7 cellular contexts compared by ENCODE assay signal in genomic region chr11:58578136-58578634, GRCh38. TPM values are rescaled to one million over a fixed set of nuclear protein-coding genes. Genes with fewer than 3 reads are reported as not detected.
DNase-seq lines count a peak whose midpoint lies in the region; ATAC-seq and TF ChIP-seq lines count a peak whose summit lies in the region.

No MANE protein-coding gene starts in this region.

- TF ChIP-seq CTCF in adrenal gland (IDR thresholded peaks at IDR 0.05) (no peak), cardiac muscle cell (IDR thresholded peaks at IDR 0.05; ENCODE audit: low read depth, low read length) (no peak), ovary (IDR thresholded peaks at IDR 0.05) (no peak), thyroid gland (IDR thresholded peaks at IDR 0.05) (no peak)

- no peaks in the 10 kb centered on the region for H3K27me3 ChIP-seq in adrenal gland
- no peaks in the 10 kb centered on the region for H3K27me3 ChIP-seq in cardiac muscle cell
- H3K27me3 ChIP-seq in ovary = no peaks in the 10 kb centered on the region
- H3K27me3 ChIP-seq in thyroid gland = no peaks in the 10 kb centered on the region

- H3K4me1 ChIP-seq in adrenal gland (replicated peaks in 1 of 2) = peaks cover 23 to 73% of the 10 kb centered on the region in 2 donors
- peaks cover 15% of the 10 kb centered on the region for H3K4me1 ChIP-seq in cardiac muscle cell (ENCODE audit: low read depth)
- peaks cover 7% of the 10 kb centered on the region for H3K4me1 ChIP-seq in ovary (ENCODE audit: insufficient read depth)
- peaks cover 28 to 49% of the 10 kb centered on the region in 2 donors for H3K4me1 ChIP-seq in thyroid gland

- TF ChIP-seq EP300 in ovary (IDR thresholded peaks at IDR 0.05) = no peak

- peak; percentile 94 for DNase-seq in NCI-H1436 (lab: John Stamatoyannopoulos, UW)
- peak; percentile 100 for DNase-seq in SW480 (ENCODE audit: low spot score)
- DNase-seq in adrenal gland = peak; percentile 95 to 98 (median 96)
- peak; percentile 98 to 99 for DNase-seq in cardiac muscle cell (ENCODE audit: low read depth in 1 of 2, low spot score in 1 of 2)
- DNase-seq in ovary = peak; percentile 94 to 97 (median 96)
- DNase-seq in thyroid gland = peak; percentile 94 to 96

- ATAC-seq in GM19372 (IDR thresholded peaks at IDR 0.05; ENCODE audit: low read depth, unreplicated experiment) = peak; percentile 18

- peak overlapping the region; percentile 76 to 98 (median 90) for H3K4me3 ChIP-seq in adrenal gland
- H3K4me3 ChIP-seq in cardiac muscle cell = peak overlapping the region; percentile 78
- H3K4me3 ChIP-seq in ovary = peak overlapping the region; percentile 95
- H3K4me3 ChIP-seq in thyroid gland (replicated peaks in 1 of 3) = peak overlapping the region; percentile 46 to 97 (median 80)

- no peaks in the 10 kb centered on the region for H3K36me3 ChIP-seq in adrenal gland (replicated peaks in 1 of 2)
- no peaks in the 10 kb centered on the region for H3K36me3 ChIP-seq in cardiac muscle cell
- no peaks in the 10 kb centered on the region for H3K36me3 ChIP-seq in ovary
- H3K36me3 ChIP-seq in thyroid gland = no peaks in the 10 kb centered on the region

- H3K27ac ChIP-seq in adrenal gland (peak overlapping the region; percentile 94 to 100 (median 99)), cardiac muscle cell (peak overlapping the region; percentile 100), ovary (peak overlapping the region; percentile 99 to 100), thyroid gland (peak overlapping the region; percentile 100)

- WGBS in adrenal gland, 4 donors = 0 to 1% (median 0%) methylated on average over 33 of the region's 33 CpGs
- 0 to 1% (median 0%) methylated on average over 33 of the region's 33 CpGs for WGBS in ovary, 3 donors
- WGBS in thyroid gland, 2 donors = 0 to 1% methylated on average over 33 of the region's 33 CpGs

- TF ChIP-seq POLR2A in adrenal gland (IDR thresholded peaks at IDR 0.05) (no peak), ovary (IDR thresholded peaks at IDR 0.05) (no peak), thyroid gland (IDR thresholded peaks at IDR 0.05) (no peak)

- H3K9me3 ChIP-seq in adrenal gland (replicated peaks in 1 of 3) (no peaks in the 10 kb centered on the region), cardiac muscle cell (ENCODE audit: low read depth) (no peaks in the 10 kb centered on the region), ovary (no peaks in the 10 kb centered on the region), thyroid gland (no peaks in the 10 kb centered on the region)

- intact Hi-C loops in adrenal gland (cut with DNase I) = no loop called here
- intact Hi-C loops in ovary (cut with DNase I) = loop anchor here in 1 of 4 donors (5.0 kb wide), 1 partner anchor 1151 kb away; the partner anchor contains the start of gene SLC43A3
- intact Hi-C loops in thyroid gland (cut with DNase I) = no loop called here

RNA-seq across cellular contexts. Expression of gene ZFP91, which starts 0.7 kb away (rescaled TPM):
- total RNA-seq in adrenal gland = 10 to 100 TPM; 39.4 to 54.2 (median 49.5) TPM
- polyA plus RNA-seq in adrenal gland = 10 to 100 TPM in 2 of 3 donors, 1 to 10 TPM in 1; 6.6 to 58.1 (median 13.8) TPM
- 17.3 and 22.6 TPM in 2 replicates for total RNA-seq in cardiac muscle cell
- polyA plus RNA-seq in cardiac muscle cell = 12.3 and 19.6 TPM in 2 replicates
- 10 to 100 TPM; 25.6 to 45.2 (median 39.5) TPM for total RNA-seq in ovary
- 10 to 100 TPM; 19.7 to 55.6 TPM for polyA plus RNA-seq in ovary
- total RNA-seq in thyroid gland = 10 to 100 TPM; 49.8 to 63.7 (median 59.1) TPM

RNA-seq across cellular contexts. Expression of gene LPXN, which starts 2.5 kb away (rescaled TPM):
- 10 to 100 TPM in 4 of 8 donors, 1 to 10 TPM in 4; 3.1 to 15.1 (median 10.2) TPM for total RNA-seq in adrenal gland
- 10 to 100 TPM in 2 of 3 donors, 1 to 10 TPM in 1; 9.5 to 24.5 (median 11.3) TPM for polyA plus RNA-seq in adrenal gland
- total RNA-seq in cardiac muscle cell = 3.5 and 4.1 TPM in 2 replicates
- 3.0 TPM in 2 replicates for polyA plus RNA-seq in cardiac muscle cell
- 10 to 100 TPM in 1 of 7 donors, 1 to 10 TPM in 6; 6.5 to 13.9 (median 7.9) TPM for total RNA-seq in ovary
- polyA plus RNA-seq in ovary = 10 to 100 TPM in 1 of 2 donors, 1 to 10 TPM in 1; 7.6 to 19.3 TPM
- 10 to 100 TPM in 2 of 4 donors, 1 to 10 TPM in 2; 5.8 to 14.4 (median 9.4) TPM for total RNA-seq in thyroid gland

RNA-seq across cellular contexts. Expression of gene CNTF, which starts 44.3 kb away (rescaled TPM):
- total RNA-seq in adrenal gland (1 to 10 TPM in 3 of 8 donors, under 1 TPM in 5; 0.39 to 3.0 (median 0.84) TPM), cardiac muscle cell (0.33 and 0.63 TPM in 2 replicates), ovary (1 to 10 TPM in 2 of 7 donors, under 1 TPM in 5; 0.33 to 1.1 (median 0.87) TPM), thyroid gland (1 to 10 TPM; 1.6 to 5.0 (median 1.7) TPM)
- polyA plus RNA-seq in adrenal gland (1 to 10 TPM in 1 of 3 donors, under 1 TPM in 2; 0.16 to 1.1 (median 0.24) TPM), cardiac muscle cell (0.23 TPM in 1 of 2 replicates, not detected in the other), ovary (1 to 10 TPM in 1 of 2 donors, under 1 TPM in 1; 0.22 to 2.0 TPM)

Comparison
In these comparisons a context has a peak if more than half of its experiments do, and no peak if none do; other contexts are left out.
1. Peak in every context shown above with its lines: DNase-seq, ATAC-seq, H3K4me3 ChIP-seq and H3K27ac ChIP-seq.